23 cellular contexts compared by ENCODE assay signal in the genomic region with DNA sequence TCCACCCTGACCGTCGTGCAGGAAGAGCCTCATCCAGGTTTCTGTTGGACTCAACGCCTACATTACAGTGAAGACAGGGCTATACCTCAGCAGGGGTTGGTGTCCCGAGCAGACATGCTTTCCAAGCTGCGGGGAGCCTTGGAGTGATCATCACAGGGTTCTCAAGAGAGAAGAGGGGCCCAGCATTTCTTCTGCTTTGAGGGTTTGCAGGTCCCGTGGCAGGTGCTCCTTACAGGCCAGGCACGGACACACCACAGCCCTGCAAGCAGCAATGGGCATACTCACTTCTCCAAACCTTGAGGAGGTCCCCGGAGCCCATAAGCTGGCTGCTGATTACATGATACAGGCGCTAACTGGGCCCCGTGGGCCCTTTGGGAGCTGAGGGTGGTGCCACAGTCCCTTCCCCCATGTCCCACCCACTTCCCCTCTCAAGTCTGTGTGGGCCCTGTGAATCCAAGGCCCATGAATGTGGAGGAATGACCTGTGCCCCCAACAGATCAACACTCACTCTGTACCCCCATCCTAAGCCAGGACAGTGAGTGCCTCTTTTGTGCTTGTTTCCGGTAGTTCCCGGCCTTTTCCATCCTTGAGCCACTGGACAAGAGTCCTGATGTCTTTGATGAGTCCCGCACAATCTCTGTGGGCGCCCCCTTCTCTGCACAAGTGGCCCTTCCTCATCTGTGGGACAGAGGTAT. TPM values are rescaled to one million over a fixed set of nuclear protein-coding genes. Genes with fewer than 3 reads are reported as not detected.
DNase-seq lines count a peak whose midpoint lies in the region; ATAC-seq and TF ChIP-seq lines count a peak whose summit lies in the region.
"Had no signal": no experiment of that assay in that cellular context is flagged by ENCODE, and none has a peak within 500 bp of the region (broad histone marks: within the 10 kb centered on the region; RNA-seq: fewer than 3 reads in every experiment).

No MANE protein-coding gene starts in this region.

- no peak for ATAC-seq in right cardiac atrium
- ATAC-seq in T-helper 17 cell: no peak
- ATAC-seq in aorta (ENCODE audit: low FRiP score): no peak
- ATAC-seq: SK-N-SH treated with all-trans-retinoic acid at 6 μM for 48 hours had no signal

- H3K9me3 ChIP-seq in right cardiac atrium (ENCODE audit: control insufficient read depth, low read length) (no peaks in the 10 kb centered on the region), T-helper 17 cell (ENCODE audit: control insufficient read depth, low read length, poor library complexity, severe bottlenecking) (no peaks in the 10 kb centered on the region), aorta (ENCODE audit: control insufficient read depth, low read length) (no peaks in the 10 kb centered on the region), transverse colon (no peaks in the 10 kb centered on the region), sigmoid colon (no peaks in the 10 kb centered on the region)
- H3K9me3 ChIP-seq: BE2C had no signal

- no peak overlapping the region for H3K4me3 Mint-ChIP-seq in T-helper 17 cell
- H3K4me3 Mint-ChIP-seq: CD8-positive, alpha-beta memory T cell had no signal

- H3K27me3 ChIP-seq in right cardiac atrium (ENCODE audit: control insufficient read depth, insufficient read depth) (no peaks in the 10 kb centered on the region), aorta (ENCODE audit: control insufficient read depth in 1 of 2, insufficient read depth in 2 of 2, low read length in 1 of 2) (no peaks in the 10 kb centered on the region), transverse colon (peaks cover 30% of the 10 kb centered on the region), sigmoid colon (peaks cover 18 to 33% (median 22%) of the 10 kb centered on the region in 3 donors)
- H3K27me3 ChIP-seq: BE2C had no signal

- intact Hi-C loops in cardiac septum (cut with DNase I) (no loop called here), right cardiac atrium (cut with DNase I) (loop anchor here in 1 of 4 donors (10.0 kb wide), 1 partner anchor 77 kb away; no protein-coding TSS in a partner anchor), aorta (cut with DNase I) (no loop called here), transverse colon (cut with DNase I; ENCODE audit: low total_unique reads) (no loop called here), sigmoid colon (cut with DNase I) (no loop called here)

- no peaks in the 10 kb centered on the region for H3K36me3 ChIP-seq in aorta (ENCODE audit: control insufficient read depth in 1 of 2, insufficient read depth in 2 of 2, low read length in 1 of 2)
- H3K36me3 ChIP-seq in transverse colon: no peaks in the 10 kb centered on the region
- H3K36me3 ChIP-seq in sigmoid colon: no peaks in the 10 kb centered on the region
- H3K36me3 ChIP-seq: BE2C had no signal

- peaks cover under 1% of the 10 kb centered on the region for H3K36me3 Mint-ChIP-seq in T-helper 17 cell (ENCODE audit: low read depth)
- H3K36me3 Mint-ChIP-seq: CD8-positive, alpha-beta memory T cell had no signal

- TF ChIP-seq POLR2A in transverse colon (IDR thresholded peaks at IDR 0.05) (no peak), sigmoid colon (IDR thresholded peaks at IDR 0.05) (no peak)

- peak overlapping the region; percentile 54 for H3K27ac Mint-ChIP-seq in T-helper 17 cell

- H3K4me1 Mint-ChIP-seq in T-helper 17 cell: no peaks in the 10 kb centered on the region

- in situ Hi-C loops in transverse colon (cut with MboI; ENCODE audit: low pct_ligation_motif_present in 1 of 4, low pct_unique_long_range_greater_than_20kb in 1 of 4, low sequenced_read_pairs in 3 of 4): loop anchor here in 1 of 4 donors (25.0 kb wide), 1 partner anchor 236 kb away; no protein-coding TSS in a partner anchor

- H3K4me1 ChIP-seq in right cardiac atrium (ENCODE audit: control insufficient read depth, insufficient read depth, low read length) (no peaks in the 10 kb centered on the region), aorta (ENCODE audit: control insufficient read depth in 1 of 2, insufficient read depth in 2 of 2, low read length in 2 of 2) (no peaks in the 10 kb centered on the region), transverse colon (peaks cover 0 to under 1% (median under 1%) of the 10 kb centered on the region in 4 donors), sigmoid colon (no peaks in the 10 kb centered on the region)

- peak; percentile 64 for DNase-seq in cardiac septum (ENCODE audit: low spot score)
- DNase-seq in right cardiac atrium: no peak
- DNase-seq in T-helper 17 cell: no peak
- peak; percentile 62 for DNase-seq in mesenteric fat pad (ENCODE audit: low spot score)
- DNase-seq in aorta: peak; percentile 37 to 64
- DNase-seq in transverse colon: no peak
- no peak for DNase-seq in NCI-H524 treated with DMSO at 0.1 percent for 48 hours (lab: John Stamatoyannopoulos, UW)
- DNase-seq in sigmoid colon: no peak
- DNase-seq: BE2C; CD8-positive, alpha-beta memory T cell; GOT3; KG1; NCI-H1048; NCI-H2081; NCI-H2171 treated with DMSO at 0.1 percent for 48 hours; NCI-H748 treated with DMSO at 0.1 percent for 48 hours; NK-92 treated with Interleukin-12 subunit alpha and Interleukin-12 subunit beta, amount 100 ng/mL, for 24 hours; SHP77 treated with DMSO at 0.1 percent for 48 hours had no signal

- H3K27me3 Mint-ChIP-seq in T-helper 17 cell: peaks cover 50% of the 10 kb centered on the region

- WGBS in right cardiac atrium: 82% methylated on average over 14 of the region's 14 CpGs
- 85 to 89% methylated on average over 14 of the region's 14 CpGs for WGBS in aorta, 2 donors
- WGBS in transverse colon (ENCODE audit: low coverage in 1 of 2), 2 donors: 72% methylated on average over 14 of the region's 14 CpGs; no CpG with 5 or more reads in 1 of the 2 donors
- 74 to 86% methylated on average over 14 of the region's 14 CpGs for WGBS in sigmoid colon, 2 donors

- no peak for TF ChIP-seq CTCF in transverse colon (IDR thresholded peaks at IDR 0.05)
- TF ChIP-seq CTCF in sigmoid colon (IDR thresholded peaks at IDR 0.05): no peak

- no peak overlapping the region for H3K27ac ChIP-seq in right cardiac atrium (ENCODE audit: low read length)
- H3K27ac ChIP-seq in aorta (ENCODE audit: low read depth in 1 of 2, low read length in 2 of 2): no peak overlapping the region
- no peak overlapping the region for H3K27ac ChIP-seq in transverse colon
- no peak overlapping the region for H3K27ac ChIP-seq in sigmoid colon

- no peak for TF ChIP-seq EP300 in transverse colon (IDR thresholded peaks at IDR 0.05; ENCODE audit: low read depth)
- no peak for TF ChIP-seq EP300 in sigmoid colon (IDR thresholded peaks at IDR 0.05)

- H3K4me3 ChIP-seq in right cardiac atrium (ENCODE audit: low read length) (no peak overlapping the region), aorta (ENCODE audit: low read length in 2 of 2) (no peak overlapping the region), transverse colon (no peak overlapping the region), sigmoid colon (no peak overlapping the region)

RNA-seq across cellular contexts. Expression of a gene that starts 1.0 kb away (rescaled TPM):
- total RNA-seq in cardiac septum (not detected), right cardiac atrium (1 to 10 TPM in 1 of 4 donors, under 1 TPM in 3; 0.17 to 1.1 (median 0.52) TPM), T-helper 17 cell (not detected), mesenteric fat pad (not detected), aorta (under 1 TPM in 1 of 2 donors, not detected in 1; 0.21 TPM), transverse colon (not detected), sigmoid colon (not detected)
- polyA plus RNA-seq in right cardiac atrium (0.77 TPM), aorta (not detected), sigmoid colon (not detected)
- total RNA-seq: A172; CD8-positive, alpha-beta memory T cell; M059J; NCI-H460; RPMI7951 had no signal
- polyA plus RNA-seq: CD8-positive, alpha-beta memory T cell had no signal

RNA-seq across cellular contexts. Expression of a gene that starts 10.1 kb away (rescaled TPM):
- total RNA-seq in cardiac septum: not detected
- 1 to 10 TPM; 2.0 to 7.0 (median 2.8) TPM for total RNA-seq in right cardiac atrium
- 6.7 TPM for polyA plus RNA-seq in right cardiac atrium
- not detected for total RNA-seq in T-helper 17 cell
- not detected for total RNA-seq in mesenteric fat pad
- total RNA-seq in aorta: 1 to 10 TPM in 1 of 2 donors, not detected in 1; 1.2 TPM
- under 1 TPM in 1 of 2 donors, not detected in 1; 0.08 TPM for polyA plus RNA-seq in aorta
- not detected for total RNA-seq in transverse colon
- not detected for total RNA-seq in sigmoid colon
- polyA plus RNA-seq in sigmoid colon: under 1 TPM in 1 of 3 donors, not detected in 2; 0.09 TPM
- total RNA-seq: CD8-positive, alpha-beta memory T cell; NCI-H460; RPMI7951 had no signal
- polyA plus RNA-seq: CD8-positive, alpha-beta memory T cell had no signal

RNA-seq across cellular contexts. Expression of a gene that starts 21.2 kb away (rescaled TPM):
- total RNA-seq in cardiac septum (not detected), right cardiac atrium (under 1 TPM in 3 of 4 donors, not detected in 1; 0.15 to 0.25 (median 0.17) TPM), T-helper 17 cell (not detected), mesenteric fat pad (not detected), aorta (under 1 TPM in 1 of 2 donors, not detected in 1; 0.39 TPM), transverse colon (under 1 TPM in 1 of 4 donors, not detected in 3; 0.41 TPM), sigmoid colon (under 1 TPM; 0.14 to 0.83 (median 0.60) TPM)
- polyA plus RNA-seq in right cardiac atrium (0.32 TPM), aorta (not detected), sigmoid colon (under 1 TPM in 1 of 3 donors, not detected in 2; 0.12 TPM)
- total RNA-seq: A172; CD8-positive, alpha-beta memory T cell; M059J; RPMI7951 had no signal
- polyA plus RNA-seq: CD8-positive, alpha-beta memory T cell had no signal

RNA-seq across cellular contexts. Expression of a gene that starts 47.9 kb away (rescaled TPM):
- 1.7 TPM for total RNA-seq in cardiac septum
- total RNA-seq in right cardiac atrium: 10 to 100 TPM; 10.4 to 31.1 (median 17.4) TPM
- 37.4 TPM for polyA plus RNA-seq in right cardiac atrium
- total RNA-seq in T-helper 17 cell: under 1 TPM; 0.05 to 0.68 TPM
- 0.35 TPM for total RNA-seq in mesenteric fat pad
- 10 to 100 TPM in 1 of 2 donors, under 1 TPM in 1; 0.58 to 16.4 TPM for total RNA-seq in aorta
- under 1 TPM in 1 of 2 donors, not detected in 1; 0.05 TPM for polyA plus RNA-seq in aorta
- total RNA-seq in transverse colon: 1 to 10 TPM; 1.5 to 2.8 (median 2.5) TPM
- total RNA-seq in sigmoid colon: 10 to 100 TPM in 1 of 4 donors, 1 to 10 TPM in 3; 5.8 to 12.8 (median 7.5) TPM
- polyA plus RNA-seq in sigmoid colon: 1 to 10 TPM in 2 of 3 donors, not detected in 1; 1.2 to 5.6 TPM
- total RNA-seq: A172 had no signal

Comparison
In these comparisons a context has a peak if more than half of its experiments do, and no peak if none do; other contexts are left out.
1. DNase-seq: peak in cardiac septum (single experiment), mesenteric fat pad (single experiment) and aorta (2 of 2); none in right cardiac atrium (0 of 3), T-helper 17 cell (0 of 3), transverse colon (single experiment), NCI-H524 treated with DMSO at 0.1 percent for 48 hours (single experiment) and sigmoid colon (single experiment).